ENCODE assay signal across 22 cellular contexts in genomic region chr2:11376071-11376470, GRCh38. TPM values are rescaled to one million over a fixed set of nuclear protein-coding genes. Genes with fewer than 3 reads are reported as not detected.
DNase-seq lines count a peak whose midpoint lies in the region; ATAC-seq and TF ChIP-seq lines count a peak whose summit lies in the region.
"Had no signal": no experiment of that assay in that cellular context is flagged by ENCODE, and none has a peak within 500 bp of the region (broad histone marks: within the 10 kb centered on the region; RNA-seq: fewer than 3 reads in every experiment).

No MANE protein-coding gene starts in this region.

- no peak for TF ChIP-seq EP300 in sigmoid colon (IDR thresholded peaks at IDR 0.05)

- in situ Hi-C loops in brain microvascular endothelial cell (cut with HindIII; ENCODE audit: low pct_ligation_motif_present, low sequenced_read_pairs), result no loop called here

- H3K27me3 ChIP-seq in left lung (no peaks in the 10 kb centered on the region), sigmoid colon (no peaks in the 10 kb centered on the region), uterus (no peaks in the 10 kb centered on the region), brain microvascular endothelial cell (replicated peaks) (no peaks in the 10 kb centered on the region)
- H3K27me3 ChIP-seq: foreskin keratinocyte, MG63 had no signal

- intact Hi-C loops in cardiac septum (cut with DNase I), result no loop called here
- intact Hi-C loops in Right ventricle myocardium inferior (cut with DNase I), result no loop called here
- intact Hi-C loops in left lung (cut with DNase I), result no loop called here
- intact Hi-C loops in sigmoid colon (cut with DNase I), result no loop called here
- intact Hi-C loops in uterus (cut with DNase I; ENCODE audit: low total_unique reads), result no loop called here

- H3K27ac ChIP-seq in left lung (peak overlapping the region; percentile 79 to 92), sigmoid colon (peak overlapping the region; percentile 76 to 92 (median 90)), uterus (peak overlapping the region; percentile 89 to 90), brain microvascular endothelial cell (no peak overlapping the region)
- H3K27ac ChIP-seq: GM23248, PC-9 had no signal

- H3K36me3 ChIP-seq in left lung, result no peaks in the 10 kb centered on the region
- no peaks in the 10 kb centered on the region for H3K36me3 ChIP-seq in sigmoid colon
- no peaks in the 10 kb centered on the region for H3K36me3 ChIP-seq in uterus
- no peaks in the 10 kb centered on the region for H3K36me3 ChIP-seq in brain microvascular endothelial cell (replicated peaks)
- H3K36me3 ChIP-seq: MG63 had no signal

- no peak overlapping the region for H3K4me3 ChIP-seq in left lung
- H3K4me3 ChIP-seq in sigmoid colon, result no peak overlapping the region
- no peak overlapping the region for H3K4me3 ChIP-seq in uterus
- H3K4me3 ChIP-seq in brain microvascular endothelial cell (ENCODE audit: low read depth, low read length), result no peak overlapping the region
- H3K4me3 ChIP-seq: GM23248, MG63, PC-9 had no signal

- DNase-seq in cardiac septum (ENCODE audit: low spot score), result peak; percentile 24
- DNase-seq in Right ventricle myocardium inferior (ENCODE audit: missing footprints), result no peak
- DNase-seq in left lung, result no peak
- DNase-seq in sigmoid colon, result no peak
- DNase-seq in uterus, result no peak
- no peak for DNase-seq in AG08396 (ENCODE audit: low spot score)
- DNase-seq in brain microvascular endothelial cell, result no peak
- DNase-seq in NCI-H510A (lab: John Stamatoyannopoulos, UW), result no peak
- DNase-seq: 8988T; activated CD4-positive, alpha-beta memory T cell treated with anti-CD3 and anti-CD28 coated beads for 36 hours; activated naive CD8-positive, alpha-beta T cell treated with anti-CD3 and anti-CD28 coated beads, Interleukin-2, amount 10 ng/mL, durations not matched to agents 7 days and 5 days; activated T-cell treated with anti-CD3 and anti-CD28 coated beads, Interleukin-2, amount 50 U/mL, for 48 hours; CD4-positive, CD25-positive, alpha-beta regulatory T cell; DMS79; foreskin keratinocyte; GM23248; MG63; NCI-H2029; NCI-H526 treated with DMSO at 0.1 percent for 48 hours; nucleus accumbens; PC-9; stimulated activated naive CD4-positive, alpha-beta T cell had no signal

- 93% methylated on average over 7 of the region's 7 CpGs for WGBS in sigmoid colon, 2 donors

- TF ChIP-seq POLR2A in sigmoid colon (IDR thresholded peaks at IDR 0.05) (no peak), uterus (IDR thresholded peaks at IDR 0.05) (no peak)

- TF ChIP-seq CTCF in left lung (IDR thresholded peaks at IDR 0.05) (no peak), sigmoid colon (IDR thresholded peaks at IDR 0.05) (no peak), uterus (IDR thresholded peaks at IDR 0.05) (no peak), brain microvascular endothelial cell (IDR thresholded peaks at IDR 0.05; ENCODE audit: low read depth, low read length, missing control alignments) (no peak)

- ATAC-seq in Right ventricle myocardium inferior (no peak), left lung (no peak)
- ATAC-seq: foreskin keratinocyte had no signal

- H3K9me3 ChIP-seq in left lung, result no peaks in the 10 kb centered on the region
- no peaks in the 10 kb centered on the region for H3K9me3 ChIP-seq in sigmoid colon
- no peaks in the 10 kb centered on the region for H3K9me3 ChIP-seq in uterus
- H3K9me3 ChIP-seq: MG63 had no signal

- H3K4me1 ChIP-seq in left lung, result peaks cover 15 to 31% of the 10 kb centered on the region in 2 donors
- peaks cover 2 to 61% (median 50%) of the 10 kb centered on the region in 4 donors for H3K4me1 ChIP-seq in sigmoid colon
- H3K4me1 ChIP-seq in uterus, result peaks cover 0 to 11% of the 10 kb centered on the region in 2 donors

RNA-seq across cellular contexts. Expression of gene ROCK2, which starts 31.6 kb away (rescaled TPM):
- total RNA-seq in cardiac septum, result 48.6 TPM
- total RNA-seq in Right ventricle myocardium inferior, result 34.4 TPM
- 10 to 100 TPM; 49.4 to 59.0 TPM for total RNA-seq in left lung
- 10 to 100 TPM; 43.5 to 74.8 (median 48.3) TPM for total RNA-seq in sigmoid colon
- polyA plus RNA-seq in sigmoid colon, result 10 to 100 TPM; 15.2 to 21.3 (median 16.8) TPM
- total RNA-seq in uterus, result 100 to 1,000 TPM in 3 of 4 donors, 10 to 100 TPM in 1; 78.5 to 143 (median 122) TPM
